ENCODE assay signal across 1 cellular context in the genomic region with DNA sequence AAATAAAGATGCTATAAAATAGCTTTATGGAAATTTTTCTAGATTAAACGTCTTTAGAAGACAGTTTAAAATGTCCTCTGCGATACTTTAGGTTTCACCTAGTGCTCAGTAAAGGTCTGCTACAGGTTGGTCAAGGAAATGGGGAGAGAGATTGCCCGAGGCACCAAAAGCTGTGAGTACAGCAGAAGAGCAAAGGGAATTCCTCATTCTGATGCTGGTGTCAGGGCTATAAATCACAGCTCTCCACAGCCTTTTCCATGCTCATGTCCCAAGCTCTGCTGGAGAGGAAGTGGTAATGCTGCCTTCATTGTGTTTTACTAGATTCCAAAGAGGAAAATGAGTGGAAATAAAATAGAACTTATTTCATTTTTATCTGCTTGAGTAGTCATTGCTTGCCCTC.
TF ChIP-seq lines count a peak whose summit lies in the region.

No MANE protein-coding gene starts in this region.

TF ChIP-seq in WTC11, 78 proteins besides CTCF, POLR2A, EP300 and RAD21 (continued from another document):
- TF ChIP-seq, protein P1, sequence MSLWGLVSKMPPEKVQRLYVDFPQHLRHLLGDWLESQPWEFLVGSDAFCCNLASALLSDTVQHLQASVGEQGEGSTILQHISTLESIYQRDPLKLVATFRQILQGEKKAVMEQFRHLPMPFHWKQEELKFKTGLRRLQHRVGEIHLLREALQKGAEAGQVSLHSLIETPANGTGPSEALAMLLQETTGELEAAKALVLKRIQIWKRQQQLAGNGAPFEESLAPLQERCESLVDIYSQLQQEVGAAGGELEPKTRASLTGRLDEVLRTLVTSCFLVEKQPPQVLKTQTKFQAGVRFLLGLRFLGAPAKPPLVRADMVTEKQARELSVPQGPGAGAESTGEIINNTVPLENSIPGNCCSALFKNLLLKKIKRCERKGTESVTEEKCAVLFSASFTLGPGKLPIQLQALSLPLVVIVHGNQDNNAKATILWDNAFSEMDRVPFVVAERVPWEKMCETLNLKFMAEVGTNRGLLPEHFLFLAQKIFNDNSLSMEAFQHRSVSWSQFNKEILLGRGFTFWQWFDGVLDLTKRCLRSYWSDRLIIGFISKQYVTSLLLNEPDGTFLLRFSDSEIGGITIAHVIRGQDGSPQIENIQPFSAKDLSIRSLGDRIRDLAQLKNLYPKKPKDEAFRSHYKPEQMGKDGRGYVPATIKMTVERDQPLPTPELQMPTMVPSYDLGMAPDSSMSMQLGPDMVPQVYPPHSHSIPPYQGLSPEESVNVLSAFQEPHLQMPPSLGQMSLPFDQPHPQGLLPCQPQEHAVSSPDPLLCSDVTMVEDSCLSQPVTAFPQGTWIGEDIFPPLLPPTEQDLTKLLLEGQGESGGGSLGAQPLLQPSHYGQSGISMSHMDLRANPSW (CRISPR knock-in tag; conservative IDR thresholded peaks at IDR 0.05; ENCODE audit: low read depth), result no peak
- TF ChIP-seq MXD4 (CRISPR knock-in tag; IDR thresholded peaks at IDR 0.05; ENCODE audit: borderline replicate concordance), result no peak
- TF ChIP-seq ZBTB21 (CRISPR knock-in tag; IDR thresholded peaks at IDR 0.05; ENCODE audit: borderline replicate concordance), result no peak
- TF ChIP-seq JAZF1 (CRISPR knock-in tag; IDR thresholded peaks at IDR 0.05), result no peak
- no peak for TF ChIP-seq RORB (CRISPR knock-in tag; IDR thresholded peaks at IDR 0.05)
- TF ChIP-seq, protein P2, sequence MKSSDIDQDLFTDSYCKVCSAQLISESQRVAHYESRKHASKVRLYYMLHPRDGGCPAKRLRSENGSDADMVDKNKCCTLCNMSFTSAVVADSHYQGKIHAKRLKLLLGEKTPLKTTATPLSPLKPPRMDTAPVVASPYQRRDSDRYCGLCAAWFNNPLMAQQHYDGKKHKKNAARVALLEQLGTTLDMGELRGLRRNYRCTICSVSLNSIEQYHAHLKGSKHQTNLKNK (CRISPR knock-in tag; IDR thresholded peaks at IDR 0.05), result no peak
- TF ChIP-seq, protein P3, sequence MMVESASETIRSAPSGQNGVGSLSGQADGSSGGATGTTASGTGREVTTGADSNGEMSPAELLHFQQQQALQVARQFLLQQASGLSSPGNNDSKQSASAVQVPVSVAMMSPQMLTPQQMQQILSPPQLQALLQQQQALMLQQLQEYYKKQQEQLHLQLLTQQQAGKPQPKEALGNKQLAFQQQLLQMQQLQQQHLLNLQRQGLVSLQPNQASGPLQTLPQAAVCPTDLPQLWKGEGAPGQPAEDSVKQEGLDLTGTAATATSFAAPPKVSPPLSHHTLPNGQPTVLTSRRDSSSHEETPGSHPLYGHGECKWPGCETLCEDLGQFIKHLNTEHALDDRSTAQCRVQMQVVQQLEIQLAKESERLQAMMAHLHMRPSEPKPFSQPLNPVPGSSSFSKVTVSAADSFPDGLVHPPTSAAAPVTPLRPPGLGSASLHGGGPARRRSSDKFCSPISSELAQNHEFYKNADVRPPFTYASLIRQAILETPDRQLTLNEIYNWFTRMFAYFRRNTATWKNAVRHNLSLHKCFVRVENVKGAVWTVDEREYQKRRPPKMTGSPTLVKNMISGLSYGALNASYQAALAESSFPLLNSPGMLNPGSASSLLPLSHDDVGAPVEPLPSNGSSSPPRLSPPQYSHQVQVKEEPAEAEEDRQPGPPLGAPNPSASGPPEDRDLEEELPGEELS (CRISPR knock-in tag; IDR thresholded peaks at IDR 0.05), result no peak
- TF ChIP-seq CREB1 (CRISPR knock-in tag; IDR thresholded peaks at IDR 0.05), result no peak
TF ChIP-seq in WTC11: peak in this region for 0.
